In the genomic region with DNA sequence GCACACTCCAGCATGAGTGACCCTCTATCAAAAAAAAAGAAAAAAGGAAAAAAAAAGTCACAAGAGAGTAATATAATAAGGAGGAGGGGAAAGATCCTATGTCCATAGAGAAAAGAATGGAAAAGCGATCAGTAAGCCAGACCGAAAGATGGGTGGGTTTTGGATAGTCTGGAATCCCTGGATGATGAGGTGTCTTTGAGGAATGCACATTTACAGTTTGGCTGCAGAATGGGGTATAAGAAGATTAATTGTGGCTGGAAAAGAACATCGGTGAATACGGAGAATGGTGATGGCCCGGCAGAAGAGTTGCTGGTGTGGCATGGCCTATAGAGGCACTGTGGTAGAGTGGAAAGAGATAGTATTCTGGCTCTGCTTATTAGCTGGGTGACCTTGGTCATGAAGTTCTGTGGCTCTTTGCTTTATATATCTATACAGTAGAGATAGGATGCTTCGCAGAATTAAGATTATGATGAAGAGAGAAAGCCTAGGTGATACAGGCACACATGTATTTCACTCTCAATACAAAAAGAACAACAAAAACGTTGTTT, we compare ENCODE assay signal across 28 cellular contexts.
"Had no signal": no experiment of that assay in that cellular context is flagged by ENCODE, and none has a peak within 500 bp of the region (broad histone marks: within the 10 kb centered on the region; RNA-seq: fewer than 3 reads in every experiment).

No MANE protein-coding gene starts in this region.

- ATAC-seq: esophagus mucosa; naive thymus-derived CD4-positive, alpha-beta T cell; T-cell had no signal

- H3K9ac ChIP-seq: parathyroid adenoma had no signal

- H3K79me2 ChIP-seq: parathyroid adenoma had no signal

- H2AFZ ChIP-seq: parathyroid adenoma had no signal

- FAIRE-seq: urothelium cell line had no signal

- H3K4me3 ChIP-seq: adrenal gland, tibial nerve had no signal

- H3K4me1 ChIP-seq: parathyroid adenoma had no signal

- H3K27me3 Mint-ChIP-seq: activated naive CD8-positive, alpha-beta T cell treated with anti-CD3 and anti-CD28 coated beads for 36 hours; naive thymus-derived CD4-positive, alpha-beta T cell; T-cell had no signal

- H3K9me3 Mint-ChIP-seq: activated naive CD4-positive, alpha-beta T cell treated with anti-CD3 and anti-CD28 coated beads for 36 hours; activated naive CD8-positive, alpha-beta T cell treated with anti-CD3 and anti-CD28 coated beads for 36 hours; endodermal cell; mesothelial cell of epicardium; naive thymus-derived CD4-positive, alpha-beta T cell; T-cell; T-helper 2 cell treated with Interferon-gamma antibody and Interleukin-4, amounts not matched to agents 5 μg/mL and 100 μg/mL, for 36 hours had no signal

- H3K27ac Mint-ChIP-seq: activated naive CD4-positive, alpha-beta T cell treated with anti-CD3 and anti-CD28 coated beads for 36 hours; activated naive CD8-positive, alpha-beta T cell treated with anti-CD3 and anti-CD28 coated beads for 36 hours; endodermal cell; mesothelial cell of epicardium; T-helper 2 cell treated with Interferon-gamma antibody and Interleukin-4, amounts not matched to agents 5 μg/mL and 100 μg/mL, for 36 hours had no signal

- H3K27ac ChIP-seq: adrenal gland, brain microvascular endothelial cell, parathyroid adenoma, tibial nerve had no signal

- H3K9me3 ChIP-seq: adrenal gland, tibial nerve had no signal

- H3K4me3 Mint-ChIP-seq: activated naive CD4-positive, alpha-beta T cell treated with anti-CD3 and anti-CD28 coated beads for 36 hours; activated naive CD8-positive, alpha-beta T cell treated with anti-CD3 and anti-CD28 coated beads for 36 hours; endodermal cell; mesothelial cell of epicardium; neural crest cell; T-cell; T-helper 2 cell treated with Interferon-gamma antibody and Interleukin-4, amounts not matched to agents 5 μg/mL and 100 μg/mL, for 36 hours had no signal

- H3K36me3 ChIP-seq: adrenal gland, brain microvascular endothelial cell, tibial nerve had no signal

- DNase-seq: activated CD4-positive, alpha-beta T cell treated with anti-CD3 and anti-CD28 coated beads for 4 hours; activated CD4-positive, alpha-beta T cell treated with anti-CD3 and anti-CD28 coated beads, Interleukin-2, amount 50 U/mL, for 4 hours; activated CD8-positive, alpha-beta memory T cell treated with anti-CD3 and anti-CD28 coated beads for 24 hours; activated effector memory CD4-positive, alpha-beta T cell treated with anti-CD3 and anti-CD28 coated beads, Interleukin-2, amount 50 U/mL, for 16 hours; activated naive CD4-positive, alpha-beta T cell treated with anti-CD3 and anti-CD28 coated beads for 36 hours; activated naive CD8-positive, alpha-beta T cell treated with anti-CD3 and anti-CD28 coated beads for 36 hours; adrenal gland; aorta; brain microvascular endothelial cell; central memory CD4-positive, alpha-beta T cell; endodermal cell; foreskin fibroblast; head of caudate nucleus; mammary epithelial cell; naive thymus-derived CD4-positive, alpha-beta T cell; occipital lobe; right cardiac atrium; stimulated activated CD4-positive, alpha-beta T cell treated with anti-CD3 and anti-CD28 coated beads, Interleukin-15, amount 100 ng/mL, for 24 hours; stimulated activated CD4-positive, alpha-beta T cell treated with anti-CD3 and anti-CD28 coated beads, Interleukin-2, amount 100 ng/mL, for 24 hours; stimulated activated naive CD4-positive, alpha-beta T cell treated with Interleukin-2 at 50 U/mL for 16 hours; T-cell had no signal

- H3K27me3 ChIP-seq: adrenal gland, brain microvascular endothelial cell, tibial nerve had no signal
